In genomic region chr11:96748639-96749370, GRCh38 we compare ENCODE assay signal across 17 cellular contexts.
DNase-seq lines count a peak whose midpoint lies in the region; ATAC-seq and TF ChIP-seq lines count a peak whose summit lies in the region.
"Had no signal": no experiment of that assay in that cellular context is flagged by ENCODE, and none has a peak within 500 bp of the region (broad histone marks: within the 10 kb centered on the region; RNA-seq: fewer than 3 reads in every experiment).

No MANE protein-coding gene starts in this region.

- TF ChIP-seq CTCF in Calu3 (IDR thresholded peaks at IDR 0.05; ENCODE audit: unreplicated experiment) (no peak), epithelial cell of esophagus (IDR thresholded peaks at IDR 0.05; ENCODE audit: insufficient read depth, low read depth, low read length, missing control alignments) (no peak), omental fat pad (IDR thresholded peaks at IDR 0.05) (no peak), sigmoid colon (IDR thresholded peaks at IDR 0.05) (no peak)

- TF ChIP-seq POLR2A in sigmoid colon (IDR thresholded peaks at IDR 0.05) = no peak

- intact Hi-C loops in Calu3 (cut with micrococcal nuclease; ENCODE audit: unreplicated experiment) (no loop called here), sigmoid colon (cut with DNase I) (no loop called here)

- no peaks in the 10 kb centered on the region for H3K36me3 ChIP-seq in sigmoid colon
- H3K36me3 ChIP-seq: thyroid gland had no signal

- no peaks in the 10 kb centered on the region for H3K9me3 ChIP-seq in sigmoid colon
- H3K9me3 ChIP-seq: psoas muscle, thyroid gland had no signal

- no peak overlapping the region for H3K27ac ChIP-seq in sigmoid colon
- H3K27ac ChIP-seq: C4-2B, psoas muscle had no signal

- peaks cover 13% of the 10 kb centered on the region for H3K4me1 Mint-ChIP-seq in Calu3 (ENCODE audit: low read depth, unreplicated experiment)

- H3K4me3 Mint-ChIP-seq in Calu3 (ENCODE audit: low read depth, unreplicated experiment) = no peak overlapping the region

- H3K27me3 ChIP-seq in sigmoid colon = no peaks in the 10 kb centered on the region
- H3K27me3 ChIP-seq: thyroid gland had no signal

- ATAC-seq in omental fat pad (ENCODE audit: low FRiP score) = peak; percentile 79
- no peak for ATAC-seq in GM18502 (IDR thresholded peaks at IDR 0.05; ENCODE audit: poor library complexity, unreplicated experiment)
- ATAC-seq: psoas muscle had no signal

- H3K27ac Mint-ChIP-seq in Calu3 (ENCODE audit: unreplicated experiment) = peak overlapping the region; percentile 8

- no peaks in the 10 kb centered on the region for H3K27me3 Mint-ChIP-seq in Calu3 (ENCODE audit: unreplicated experiment)

- whole genome bisulfite sequencing in sigmoid colon, 2 donors = 68 to 73% methylated on average over 2 of the region's 2 CpGs

- CTCF ChIA-PET in Calu3 (lab: Charles Lee) = no interaction called here

- H3K9me3 Mint-ChIP-seq in Calu3 (ENCODE audit: low read depth, unreplicated experiment) = no peaks in the 10 kb centered on the region

- no TSS peak for BruUV-seq in Calu3 (replicated peaks; lab: Mats Ljungman, UMichigan)

- DNase-seq in Calu3 (no peak), RKO (ENCODE audit: low spot score) (peak; percentile 3), epithelial cell of esophagus (ENCODE audit: low read depth) (peak; percentile 30), omental fat pad (ENCODE audit: low spot score) (no peak), NCI-H748 treated with DMSO at 0.1 percent for 48 hours (lab: John Stamatoyannopoulos, UW) (no peak), sigmoid colon (no peak), NCI-H1105 treated with DMSO at 0.1 percent for 48 hours (lab: John Stamatoyannopoulos, UW) (no peak)
- DNase-seq: amygdala, glutamatergic neuron, NCI-H187, NCI-H69, psoas muscle, Right ventricle myocardium superior, T-helper 9 cell, thyroid gland had no signal

- no peak overlapping the region for H3K4me3 ChIP-seq in epithelial cell of esophagus (ENCODE audit: low read length)
- no peak overlapping the region for H3K4me3 ChIP-seq in sigmoid colon
- H3K4me3 ChIP-seq: psoas muscle, thyroid gland had no signal

- no peaks in the 10 kb centered on the region for H3K36me3 Mint-ChIP-seq in Calu3 (ENCODE audit: insufficient read depth, unreplicated experiment)

- no peaks in the 10 kb centered on the region for H3K4me1 ChIP-seq in sigmoid colon
- H3K4me1 ChIP-seq: psoas muscle, thyroid gland had no signal

- TF ChIP-seq EP300 in sigmoid colon (IDR thresholded peaks at IDR 0.05) = no peak

Comparison
In these comparisons a context has a peak if more than half of its experiments do, and no peak if none do; other contexts are left out.
1. DNase-seq: peak in RKO (single experiment) and epithelial cell of esophagus (single experiment); none in Calu3 (single experiment), omental fat pad (single experiment), NCI-H748 treated with DMSO at 0.1 percent for 48 hours (single experiment), sigmoid colon (single experiment) and NCI-H1105 treated with DMSO at 0.1 percent for 48 hours (single experiment).